In genomic region chr12:109448272-109448671, GRCh38 we compare ENCODE assay signal across 1 cellular context.
TF ChIP-seq lines count a peak whose summit lies in the region.

No MANE protein-coding gene starts in this region.

TF ChIP-seq in WTC11, 78 proteins besides CTCF, POLR2A, EP300 and RAD21 (continued from another document):
- TF ChIP-seq NR2C2 (CRISPR knock-in tag; IDR thresholded peaks at IDR 0.05) (no peak), NFE2L1 (CRISPR knock-in tag; IDR thresholded peaks at IDR 0.05) (no peak), TP53 (CRISPR knock-in tag; IDR thresholded peaks at IDR 0.05) (no peak), GRHL2 (CRISPR knock-in tag; IDR thresholded peaks at IDR 0.05; ENCODE audit: insufficient replicate concordance, severe bottlenecking) (no peak)
TF ChIP-seq in WTC11: peak in this region for 0.
